ENCODE assay signal across 9 cellular contexts in genomic region chr1:200042437-200043329, GRCh38. TPM values are rescaled to one million over a fixed set of nuclear protein-coding genes. Genes with fewer than 3 reads are reported as not detected.
DNase-seq lines count a peak whose midpoint lies in the region; ATAC-seq, FAIRE-seq and TF ChIP-seq lines count a peak whose summit lies in the region.
"Had no signal": no experiment of that assay in that cellular context is flagged by ENCODE, and none has a peak within 500 bp of the region (broad histone marks: within the 10 kb centered on the region; RNA-seq: fewer than 3 reads in every experiment).

No MANE protein-coding gene starts in this region.

- H3K27me3 ChIP-seq in tibial nerve, result peaks cover 3 to 98% of the 10 kb centered on the region in 2 donors

- FAIRE-seq in frontal cortex (lab: Jason Lieb, UNC), result no peak

- peaks cover 63% of the 10 kb centered on the region for H3K27me3 Mint-ChIP-seq in activated CD8-positive, alpha-beta memory T cell treated with anti-CD3 and anti-CD28 coated beads, Interleukin-2, amount 10 ng/mL, durations not matched to agents 7 days and 5 days
- peaks cover 26% of the 10 kb centered on the region for H3K27me3 Mint-ChIP-seq in memory B cell

- WGBS in tibial nerve, 2 donors, result 3 to 4% methylated on average over 36 to 52 of the region's 52 CpGs

- DNase-seq in activated CD8-positive, alpha-beta memory T cell treated with anti-CD3 and anti-CD28 coated beads, Interleukin-2, amount 10 ng/mL, durations not matched to agents 7 days and 5 days, result no peak
- DNase-seq in activated CD8-positive, alpha-beta memory T cell treated with anti-CD3 and anti-CD28 coated beads for 24 hours, result no peak
- DNase-seq in T47D (ENCODE audit: low read depth in 1 of 2, low spot score in 1 of 2) (peak; percentile 72 to 75), memory B cell (ENCODE audit: low spot score in 2 of 2) (no peak), tibial nerve (ENCODE audit: low spot score in 2 of 2) (no peak), frontal cortex (ENCODE audit: low spot score in 2 of 2) (no peak)

- no peak for TF ChIP-seq POLR2A in tibial nerve (IDR thresholded peaks at IDR 0.05)

- in situ Hi-C loops in T47D (cut with HindIII; ENCODE audit: low pct_unique_long_range_greater_than_20kb, low sequenced_read_pairs), result no loop called here

- peak overlapping the region; percentile 40 for H3K4me3 Mint-ChIP-seq in activated CD8-positive, alpha-beta memory T cell treated with anti-CD3 and anti-CD28 coated beads, Interleukin-2, amount 10 ng/mL, durations not matched to agents 7 days and 5 days
- H3K4me3 Mint-ChIP-seq in memory B cell, result peak overlapping the region; percentile 70

- no peaks in the 10 kb centered on the region for H3K9me3 ChIP-seq in tibial nerve

- TF ChIP-seq CTCF in tibial nerve (IDR thresholded peaks at IDR 0.05), result no peak

- no peak overlapping the region for H3K27ac Mint-ChIP-seq in activated CD8-positive, alpha-beta memory T cell treated with anti-CD3 and anti-CD28 coated beads, Interleukin-2, amount 10 ng/mL, durations not matched to agents 7 days and 5 days
- no peak overlapping the region for H3K27ac Mint-ChIP-seq in memory B cell

- peak; percentile 9 for ATAC-seq in activated CD8-positive, alpha-beta memory T cell treated with anti-CD3 and anti-CD28 coated beads, Interleukin-2, amount 10 ng/mL, durations not matched to agents 7 days and 5 days
- ATAC-seq in memory B cell (ENCODE audit: low read depth) (no peak), GM18517 (IDR thresholded peaks at IDR 0.05; ENCODE audit: unreplicated experiment) (no peak), GM21526 (IDR thresholded peaks at IDR 0.05; ENCODE audit: low FRiP score, unreplicated experiment) (no peak)

- H3K9me3 Mint-ChIP-seq in activated CD8-positive, alpha-beta memory T cell treated with anti-CD3 and anti-CD28 coated beads, Interleukin-2, amount 10 ng/mL, durations not matched to agents 7 days and 5 days (ENCODE audit: low read depth), result no peaks in the 10 kb centered on the region
- no peaks in the 10 kb centered on the region for H3K9me3 Mint-ChIP-seq in memory B cell

- peak overlapping the region in 2 of 4 donors; percentile 56 to 68 for H3K27ac ChIP-seq in tibial nerve
- H3K27ac ChIP-seq: BLaER1 had no signal

- peaks cover 16% of the 10 kb centered on the region for H3K4me1 Mint-ChIP-seq in activated CD8-positive, alpha-beta memory T cell treated with anti-CD3 and anti-CD28 coated beads, Interleukin-2, amount 10 ng/mL, durations not matched to agents 7 days and 5 days
- H3K4me1 Mint-ChIP-seq in memory B cell, result peaks cover 18% of the 10 kb centered on the region

- CTCF ChIA-PET in activated CD8-positive, alpha-beta memory T cell treated with anti-CD3 and anti-CD28 coated beads, Interleukin-2, amount 10 ng/mL, durations not matched to agents 7 days and 5 days (lab: Charles Lee), result interaction anchor here (0.5 kb wide), 1 partner anchor 230 kb away, joined by 3 read pairs; no protein-coding TSS in a partner anchor

- H3K36me3 ChIP-seq in tibial nerve, result no peaks in the 10 kb centered on the region
- H3K36me3 ChIP-seq: BLaER1 had no signal

- peak overlapping the region; percentile 7 to 45 (median 24) for H3K4me3 ChIP-seq in tibial nerve
- H3K4me3 ChIP-seq: BLaER1 had no signal

- no peak for TF ChIP-seq EP300 in tibial nerve (IDR thresholded peaks at IDR 0.05)

- H3K36me3 Mint-ChIP-seq in activated CD8-positive, alpha-beta memory T cell treated with anti-CD3 and anti-CD28 coated beads, Interleukin-2, amount 10 ng/mL, durations not matched to agents 7 days and 5 days, result no peaks in the 10 kb centered on the region
- H3K36me3 Mint-ChIP-seq in memory B cell, result no peaks in the 10 kb centered on the region

- H3K4me1 ChIP-seq in tibial nerve, result peaks cover 0 to 51% (median 21%) of the 10 kb centered on the region in 4 donors

RNA-seq across cellular contexts. Expression of gene NR5A2, which starts 15.2 kb away (rescaled TPM):
- total RNA-seq in activated CD8-positive, alpha-beta memory T cell treated with anti-CD3 and anti-CD28 coated beads, Interleukin-2, amount 10 ng/mL, durations not matched to agents 7 days and 5 days, result under 1 TPM in 1 of 2 experiments, not detected in 1; 0.59 TPM
- total RNA-seq in tibial nerve, result 1 to 10 TPM; 3.8 to 9.0 (median 4.5) TPM
- under 0.01 TPM for total RNA-seq in frontal cortex

Comparison
In these comparisons a context has a peak if more than half of its experiments do, and no peak if none do; other contexts are left out.
1. DNase-seq: peak in T47D (2 of 2); none in activated CD8-positive, alpha-beta memory T cell treated with anti-CD3 and anti-CD28 coated beads, Interleukin-2, amount 10 ng/mL, durations not matched to agents 7 days and 5 days (single experiment), activated CD8-positive, alpha-beta memory T cell treated with anti-CD3 and anti-CD28 coated beads for 24 hours (single experiment), memory B cell (0 of 2), tibial nerve (0 of 2) and frontal cortex (0 of 2).